ENCODE assay signal across 8 cellular contexts in the genomic region with DNA sequence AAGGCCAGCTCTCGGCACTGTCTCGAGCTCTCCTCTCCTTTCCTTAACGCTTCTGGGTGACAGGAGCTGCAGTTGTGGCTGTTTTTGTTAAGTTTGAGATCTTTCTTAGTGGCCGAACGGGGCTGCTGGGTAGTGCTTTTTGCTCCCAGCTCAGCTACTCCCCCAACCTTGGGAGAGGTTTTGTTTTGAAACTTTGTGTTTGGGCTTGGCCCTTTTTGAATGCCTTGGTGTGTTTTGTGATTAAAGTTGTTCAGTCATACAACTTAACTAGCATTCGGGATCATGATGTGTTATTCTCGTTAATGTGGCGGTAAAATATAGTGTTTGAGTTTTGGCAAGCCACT. TPM values are rescaled to one million over a fixed set of nuclear protein-coding genes. Genes with fewer than 3 reads are reported as not detected.
A peak's percentile ranks its signal among the peaks of the same experiment; 100 is the strongest.
DNase-seq lines count a peak whose midpoint lies in the region; ATAC-seq and TF ChIP-seq lines count a peak whose summit lies in the region.

No MANE protein-coding gene starts in this region.

- peak; percentile 4 for ATAC-seq in activated CD4-positive, alpha-beta T cell treated with anti-CD3 and anti-CD28 coated beads for 36 hours
- ATAC-seq in foreskin keratinocyte (no peak), gastrocnemius medialis (no peak), GM19467 (IDR thresholded peaks at IDR 0.05; ENCODE audit: unreplicated experiment) (no peak)

- H3K36me3 Mint-ChIP-seq in activated CD4-positive, alpha-beta T cell treated with anti-CD3 and anti-CD28 coated beads for 36 hours (ENCODE audit: low read depth) = peaks cover 15% of the 10 kb centered on the region

- peaks cover 10% of the 10 kb centered on the region for H3K9me3 Mint-ChIP-seq in activated CD4-positive, alpha-beta T cell treated with anti-CD3 and anti-CD28 coated beads for 36 hours (ENCODE audit: low read depth)

- POLR2A ChIA-PET in activated CD4-positive, alpha-beta T cell treated with anti-CD3 and anti-CD28 coated beads for 36 hours (lab: Charles Lee) = interaction anchor here (0.7 to 3.3 kb wide), 5 partner anchors 15 to 190 kb away, joined by 3 to 73 read pairs (median 13); partner anchors contain the start of genes CDC23, CDC25C, ETF1 and FAM53C

- peak overlapping the region; percentile 73 to 98 (median 91) for H3K4me3 ChIP-seq in gastrocnemius medialis

- peak overlapping the region; percentile 99 for H3K4me3 Mint-ChIP-seq in activated CD4-positive, alpha-beta T cell treated with anti-CD3 and anti-CD28 coated beads for 36 hours

- TF ChIP-seq CTCF in foreskin keratinocyte (conservative IDR thresholded peaks at IDR 0.05) (no peak), gastrocnemius medialis (IDR thresholded peaks at IDR 0.05 in 4 of 5, conservative IDR thresholded peaks at IDR 0.05 in 1 of 5) (no peak)

- in situ Hi-C loops in gastrocnemius medialis (cut with MboI; ENCODE audit: low sequenced_read_pairs in 4 of 4) = no loop called here

- H3K4me1 ChIP-seq in foreskin keratinocyte (peaks cover 5% of the 10 kb centered on the region), gastrocnemius medialis (peaks cover 30 to 41% of the 10 kb centered on the region in 2 donors)

- intact Hi-C loops in activated CD4-positive, alpha-beta T cell treated with anti-CD3 and anti-CD28 coated beads for 36 hours (cut with DNase I, micrococcal nuclease) = loop anchor here (2.0 to 10.0 kb wide), 6 partner anchors 15 to 1761 kb away; partner anchors contain the start of genes FAM13B (in 1 of the 2), FAM53C (in 1 of the 2), HSPA9 (in 1 of the 2) and MATR3 (in 1 of the 2)
- intact Hi-C loops in gastrocnemius medialis (cut with DNase I; ENCODE audit: low total_unique reads) = loop anchor here (2.0 to 5.0 kb wide), 4 partner anchors 15 to 131 kb away; partner anchors contain the start of gene FAM53C

- H3K27ac Mint-ChIP-seq in activated CD4-positive, alpha-beta T cell treated with anti-CD3 and anti-CD28 coated beads for 36 hours = peak overlapping the region; percentile 96

- CTCF ChIA-PET in activated CD4-positive, alpha-beta T cell treated with anti-CD3 and anti-CD28 coated beads for 36 hours (lab: Charles Lee) = interaction anchor here (0.5 to 9.0 kb wide), 20 partner anchors 14 to 735 kb away, joined by 3 to 308 read pairs (median 4); partner anchors contain the start of genes BRD8, CDC23, CDC25C and FAM53C

- DNase-seq in activated CD4-positive, alpha-beta T cell treated with anti-CD3 and anti-CD28 coated beads for 36 hours = no peak
- DNase-seq in activated CD4-positive, alpha-beta T cell treated with anti-CD3 and anti-CD28 coated beads for 48 hours = no peak
- peak; percentile 20 for DNase-seq in activated CD4-positive, alpha-beta T cell treated with anti-CD3 and anti-CD28 coated beads, Interleukin-2, amount 50 U/mL, for 1 hour
- DNase-seq in foreskin keratinocyte (no peak), gastrocnemius medialis (no peak), NCI-H1092 (lab: John Stamatoyannopoulos, UW) (no peak), SK-N-DZ (ENCODE audit: low spot score) (no peak)

- no peaks in the 10 kb centered on the region for H3K9me3 ChIP-seq in gastrocnemius medialis

- H3K27me3 ChIP-seq in foreskin keratinocyte (no peaks in the 10 kb centered on the region), gastrocnemius medialis (no peaks in the 10 kb centered on the region)

- peaks cover 44% of the 10 kb centered on the region for H3K4me1 Mint-ChIP-seq in activated CD4-positive, alpha-beta T cell treated with anti-CD3 and anti-CD28 coated beads for 36 hours

- H3K27me3 Mint-ChIP-seq in activated CD4-positive, alpha-beta T cell treated with anti-CD3 and anti-CD28 coated beads for 36 hours = no peaks in the 10 kb centered on the region

- no peak for TF ChIP-seq POLR2A in gastrocnemius medialis (IDR thresholded peaks at IDR 0.05)

- H3K36me3 ChIP-seq in gastrocnemius medialis = peaks cover 0 to 4% of the 10 kb centered on the region in 2 donors

- peak overlapping the region; percentile 28 for H3K27ac ChIP-seq in foreskin keratinocyte
- H3K27ac ChIP-seq in gastrocnemius medialis = peak overlapping the region; percentile 89 to 98 (median 95)

RNA-seq across cellular contexts. Expression of gene KDM3B, which starts 1.0 kb away (rescaled TPM):
- 10 to 100 TPM; 39.0 to 40.9 TPM for total RNA-seq in activated CD4-positive, alpha-beta T cell treated with anti-CD3 and anti-CD28 coated beads for 36 hours
- 48.3 and 49.0 TPM in 2 replicates for total RNA-seq in foreskin keratinocyte
- 12.5 and 15.7 TPM in 2 replicates for polyA plus RNA-seq in foreskin keratinocyte
- 100 to 1,000 TPM in 1 of 4 donors, 10 to 100 TPM in 3; 49.4 to 100 (median 74.2) TPM for total RNA-seq in gastrocnemius medialis
- polyA plus RNA-seq in SK-N-DZ (2014; cell fraction: cytosol; rRNA removed) = 64.0 and 69.3 TPM in 2 replicates
- 64.0 and 65.0 TPM in 2 replicates for polyA plus RNA-seq in SK-N-DZ (2014; cell fraction: nucleus; rRNA removed)

RNA-seq across cellular contexts. Expression of gene FAM53C, which starts 15.5 kb away (rescaled TPM):
- 10 to 100 TPM; 22.8 to 25.9 TPM for total RNA-seq in activated CD4-positive, alpha-beta T cell treated with anti-CD3 and anti-CD28 coated beads for 36 hours
- total RNA-seq in foreskin keratinocyte (23.6 and 25.1 TPM in 2 replicates), gastrocnemius medialis (10 to 100 TPM; 35.7 to 74.7 (median 41.0) TPM)
- 11.7 and 12.8 TPM in 2 replicates for polyA plus RNA-seq in foreskin keratinocyte
- 42.0 and 49.4 TPM in 2 replicates for polyA plus RNA-seq in SK-N-DZ (2014; cell fraction: cytosol; rRNA removed)
- 53.8 and 57.7 TPM in 2 replicates for polyA plus RNA-seq in SK-N-DZ (2014; cell fraction: nucleus; rRNA removed)

RNA-seq across cellular contexts. Expression of gene CDC25C, which starts 21.9 kb away (rescaled TPM):
- total RNA-seq in activated CD4-positive, alpha-beta T cell treated with anti-CD3 and anti-CD28 coated beads for 36 hours = 10 to 100 TPM; 15.9 to 19.0 TPM
- total RNA-seq in foreskin keratinocyte (7.9 and 9.4 TPM in 2 replicates), gastrocnemius medialis (not detected)
- polyA plus RNA-seq in foreskin keratinocyte = 6.9 and 7.8 TPM in 2 replicates
- 48.9 and 51.5 TPM in 2 replicates for polyA plus RNA-seq in SK-N-DZ (2014; cell fraction: cytosol; rRNA removed)
- polyA plus RNA-seq in SK-N-DZ (2014; cell fraction: nucleus; rRNA removed) = 31.7 and 34.1 TPM in 2 replicates
